In genomic region chr1:210786546-210786945, GRCh38 we compare ENCODE assay signal across 25 cellular contexts.
"Had no signal": no experiment of that assay in that cellular context is flagged by ENCODE, and none has a peak within 500 bp of the region (broad histone marks: within the 10 kb centered on the region; RNA-seq: fewer than 3 reads in every experiment).

No MANE protein-coding gene starts in this region.

- H3K9me3 Mint-ChIP-seq: dendritic cell treated with granulocyte-macrophage colony-stimulating factor and Interleukin-4, amounts not matched to agents 40 ng/mL and 50 ng/mL, for 4 days; effector memory CD8-positive, alpha-beta T cell; endodermal cell; mesothelial cell of epicardium had no signal

- H3K27ac ChIP-seq: colonic mucosa, epithelial cell of prostate, esophagus squamous epithelium, gastrocnemius medialis, heart right ventricle, left lung, lower lobe of right lung had no signal

- H3K27me3 Mint-ChIP-seq: dendritic cell treated with granulocyte-macrophage colony-stimulating factor and Interleukin-4, amounts not matched to agents 40 ng/mL and 50 ng/mL, for 4 days had no signal

- H3K4me3 Mint-ChIP-seq: dendritic cell treated with granulocyte-macrophage colony-stimulating factor and Interleukin-4, amounts not matched to agents 40 ng/mL and 50 ng/mL, for 4 days; effector memory CD8-positive, alpha-beta T cell; endodermal cell; mesothelial cell of epicardium had no signal

- H3K36me3 Mint-ChIP-seq: mesothelial cell of epicardium, naive B cell had no signal

- H3K9me3 ChIP-seq: colonic mucosa, esophagus squamous epithelium, gastrocnemius medialis, heart right ventricle, left lung, lower lobe of right lung, mucosa of descending colon had no signal

- H3K4me1 ChIP-seq: colonic mucosa, esophagus squamous epithelium, gastrocnemius medialis, heart right ventricle, left lung, lower lobe of right lung had no signal

- DNase-seq: colonic mucosa; cortex of kidney; effector CD8-positive, alpha-beta T cell; effector memory CD8-positive, alpha-beta T cell; endodermal cell; erythroblast; esophagus squamous epithelium; foreskin fibroblast; foreskin melanocyte; gastrocnemius medialis; glutamatergic neuron; head of caudate nucleus; heart right ventricle; hippocampal formation; left cardiac atrium; left lung; left ventricle myocardium superior; lower lobe of right lung; mesenchymal stem cell; mucosa of descending colon; naive B cell had no signal

- H3K27ac Mint-ChIP-seq: dendritic cell treated with granulocyte-macrophage colony-stimulating factor and Interleukin-4, amounts not matched to agents 40 ng/mL and 50 ng/mL, for 4 days; effector memory CD8-positive, alpha-beta T cell; endodermal cell; mesothelial cell of epicardium had no signal

- H3K4me3 ChIP-seq: colonic mucosa, esophagus squamous epithelium, gastrocnemius medialis, heart right ventricle, left lung, lower lobe of right lung, mucosa of descending colon had no signal

- H3K4me1 Mint-ChIP-seq: endodermal cell, naive B cell had no signal

- H3K36me3 ChIP-seq: colonic mucosa, esophagus squamous epithelium, gastrocnemius medialis, heart right ventricle, left lung, lower lobe of right lung had no signal

- H3K27me3 ChIP-seq: colonic mucosa, esophagus squamous epithelium, gastrocnemius medialis, left lung had no signal

- ATAC-seq: effector memory CD8-positive, alpha-beta T cell; esophagus mucosa; gastrocnemius medialis; heart right ventricle; left cardiac atrium; left lung; left ventricle myocardium superior; lower lobe of right lung; mucosa of descending colon had no signal
